ENCODE assay signal across 1 cellular context in the genomic region with DNA sequence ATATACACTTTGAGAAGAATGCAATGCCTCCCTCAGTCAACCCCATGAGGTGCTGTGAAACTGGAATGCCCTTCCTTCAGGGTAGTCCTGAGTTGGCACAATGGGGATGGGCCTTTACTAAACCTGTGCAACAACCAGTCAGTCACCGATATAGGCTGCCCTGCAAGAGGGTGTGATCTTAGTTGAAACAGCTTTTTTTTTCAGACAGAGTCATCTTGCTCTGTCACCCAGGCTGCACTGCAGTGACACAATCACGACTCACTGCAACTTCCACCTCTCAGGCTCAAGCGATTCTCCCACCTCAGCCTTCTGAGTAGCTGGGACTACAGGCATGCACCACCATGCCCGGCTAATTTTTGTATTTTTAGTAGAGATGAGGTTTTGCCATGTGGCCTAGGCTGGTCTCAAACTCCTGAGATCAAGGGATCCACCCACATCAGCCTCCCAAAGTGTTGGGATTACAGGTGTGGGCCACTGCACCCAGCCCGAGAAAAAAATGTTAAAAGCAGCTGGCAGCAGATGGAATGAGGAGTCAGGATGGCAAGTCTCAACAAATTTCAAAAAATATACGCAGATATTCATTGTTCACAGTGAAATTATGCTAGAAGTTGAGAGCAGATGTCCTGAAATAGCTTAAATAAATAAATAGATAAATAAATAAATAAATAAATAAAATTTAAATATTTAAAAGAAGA.
TF ChIP-seq lines count a peak whose summit lies in the region.

No MANE protein-coding gene starts in this region.

TF ChIP-seq in GM12878, 131 proteins besides CTCF, POLR2A, EP300 and RAD21 (continued from another document):
- TF ChIP-seq, protein P1, sequence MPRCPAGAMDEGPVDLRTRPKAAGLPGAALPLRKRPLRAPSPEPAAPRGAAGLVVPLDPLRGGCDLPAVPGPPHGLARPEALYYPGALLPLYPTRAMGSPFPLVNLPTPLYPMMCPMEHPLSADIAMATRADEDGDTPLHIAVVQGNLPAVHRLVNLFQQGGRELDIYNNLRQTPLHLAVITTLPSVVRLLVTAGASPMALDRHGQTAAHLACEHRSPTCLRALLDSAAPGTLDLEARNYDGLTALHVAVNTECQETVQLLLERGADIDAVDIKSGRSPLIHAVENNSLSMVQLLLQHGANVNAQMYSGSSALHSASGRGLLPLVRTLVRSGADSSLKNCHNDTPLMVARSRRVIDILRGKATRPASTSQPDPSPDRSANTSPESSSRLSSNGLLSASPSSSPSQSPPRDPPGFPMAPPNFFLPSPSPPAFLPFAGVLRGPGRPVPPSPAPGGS (IDR thresholded peaks at IDR 0.05; ENCODE audit: borderline replicate concordance, insufficient read depth, low read depth, low read length, poor library complexity, severe bottlenecking) = peak; percentile 72
- no peak for TF ChIP-seq RBBP5 (conservative IDR thresholded peaks at IDR 0.05)
TF ChIP-seq in GM12878: peak in this region for 1.
